In the genomic region with DNA sequence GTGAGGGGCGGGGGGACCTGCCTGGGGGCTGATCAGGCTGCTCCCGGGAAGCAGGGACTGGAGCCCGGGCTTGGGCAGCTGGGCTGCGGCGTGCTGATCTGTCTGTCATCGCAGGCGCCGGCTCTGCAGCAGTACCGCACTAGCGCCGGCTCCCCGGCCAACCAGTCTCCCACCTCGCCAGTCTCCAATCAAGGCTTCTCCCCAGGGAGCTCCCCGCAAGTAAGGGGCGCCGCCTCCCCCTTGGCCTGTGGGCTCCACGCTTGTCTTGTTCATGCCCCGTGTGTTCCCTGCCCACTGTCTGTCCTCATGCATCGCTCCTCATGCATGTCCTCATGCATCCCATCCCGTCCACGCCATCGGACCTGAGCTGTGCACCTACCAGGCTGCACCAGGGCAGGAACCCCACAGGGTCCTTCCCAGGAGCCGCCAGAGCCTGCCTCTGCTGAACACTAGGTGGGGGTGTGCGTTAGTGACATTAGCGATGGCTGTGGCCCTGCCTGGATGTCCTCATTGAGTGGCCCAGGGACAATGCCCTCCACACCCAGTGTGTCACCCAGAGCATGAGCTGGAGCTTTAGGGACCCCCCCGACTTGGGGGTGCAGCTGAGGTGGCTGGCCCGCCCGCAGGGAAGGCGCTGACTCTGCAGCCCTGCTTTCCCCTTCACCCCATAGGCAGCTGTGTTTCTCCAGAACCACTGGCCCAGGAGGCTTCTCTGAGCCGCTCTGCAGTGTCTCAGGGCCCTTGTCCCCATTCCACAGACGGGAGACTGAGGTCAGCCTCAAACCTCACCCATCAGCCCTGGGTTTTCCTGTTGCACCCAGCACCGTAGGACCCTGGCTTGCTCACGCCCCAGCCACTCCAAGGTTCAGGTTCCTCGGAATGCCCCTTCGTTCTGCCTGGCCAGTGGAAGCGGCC, we compare ENCODE assay signal across 2 cellular contexts.
TF ChIP-seq lines count a peak whose summit lies in the region.

No MANE protein-coding gene starts in this region.

TF ChIP-seq in HCT116, 20 proteins besides CTCF, POLR2A, EP300 and RAD21:
- TF ChIP-seq SIN3A (IDR thresholded peaks at IDR 0.05; ENCODE audit: low read depth) (no peak), JUND (IDR thresholded peaks at IDR 0.05) (no peak), CEBPB (IDR thresholded peaks at IDR 0.05; ENCODE audit: low read depth) (no peak), SP1 (IDR thresholded peaks at IDR 0.05; ENCODE audit: low read depth) (no peak), POLR2AphosphoS5 (IDR thresholded peaks at IDR 0.05; ENCODE audit: low read depth, low read length) (no peak)

TF ChIP-seq in HepG2, 621 proteins besides CTCF, POLR2A, EP300 and RAD21 (continues in another document):
- no peak for TF ChIP-seq EED (CRISPR knock-in tag; IDR thresholded peaks at IDR 0.05)
- TF ChIP-seq PCBP2 (optimal IDR thresholded peaks at IDR 0.05; ENCODE audit: low read depth, low read length, poor library complexity, severe bottlenecking), result no peak
- TF ChIP-seq HNF4G (IDR thresholded peaks at IDR 0.05; ENCODE audit: borderline replicate concordance, low read depth, low read length), result no peak
- TF ChIP-seq HNF4G (CRISPR knock-in tag; IDR thresholded peaks at IDR 0.05; ENCODE audit: borderline replicate concordance, low read depth), result no peak
- TF ChIP-seq GTF2F1 (IDR thresholded peaks at IDR 0.05; ENCODE audit: low read length), result no peak
- TF ChIP-seq, protein P1, sequence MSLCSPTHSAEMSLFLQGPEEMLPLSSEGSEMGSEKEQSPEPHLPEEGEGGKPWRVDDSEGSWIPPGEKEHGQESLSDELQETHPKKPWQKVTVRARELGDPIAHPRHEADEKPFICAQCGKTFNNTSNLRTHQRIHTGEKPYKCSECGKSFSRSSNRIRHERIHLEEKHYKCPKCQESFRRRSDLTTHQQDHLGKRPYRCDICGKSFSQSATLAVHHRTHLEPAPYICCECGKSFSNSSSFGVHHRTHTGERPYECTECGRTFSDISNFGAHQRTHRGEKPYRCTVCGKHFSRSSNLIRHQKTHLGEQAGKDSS (CRISPR knock-in tag; IDR thresholded peaks at IDR 0.05; ENCODE audit: borderline replicate concordance, low read depth), result no peak
- TF ChIP-seq CCDC6 (CRISPR knock-in tag; IDR thresholded peaks at IDR 0.05), result no peak
- TF ChIP-seq STAG1 (CRISPR knock-in tag; IDR thresholded peaks at IDR 0.05), result peak; percentile 83
- TF ChIP-seq, protein P2, sequence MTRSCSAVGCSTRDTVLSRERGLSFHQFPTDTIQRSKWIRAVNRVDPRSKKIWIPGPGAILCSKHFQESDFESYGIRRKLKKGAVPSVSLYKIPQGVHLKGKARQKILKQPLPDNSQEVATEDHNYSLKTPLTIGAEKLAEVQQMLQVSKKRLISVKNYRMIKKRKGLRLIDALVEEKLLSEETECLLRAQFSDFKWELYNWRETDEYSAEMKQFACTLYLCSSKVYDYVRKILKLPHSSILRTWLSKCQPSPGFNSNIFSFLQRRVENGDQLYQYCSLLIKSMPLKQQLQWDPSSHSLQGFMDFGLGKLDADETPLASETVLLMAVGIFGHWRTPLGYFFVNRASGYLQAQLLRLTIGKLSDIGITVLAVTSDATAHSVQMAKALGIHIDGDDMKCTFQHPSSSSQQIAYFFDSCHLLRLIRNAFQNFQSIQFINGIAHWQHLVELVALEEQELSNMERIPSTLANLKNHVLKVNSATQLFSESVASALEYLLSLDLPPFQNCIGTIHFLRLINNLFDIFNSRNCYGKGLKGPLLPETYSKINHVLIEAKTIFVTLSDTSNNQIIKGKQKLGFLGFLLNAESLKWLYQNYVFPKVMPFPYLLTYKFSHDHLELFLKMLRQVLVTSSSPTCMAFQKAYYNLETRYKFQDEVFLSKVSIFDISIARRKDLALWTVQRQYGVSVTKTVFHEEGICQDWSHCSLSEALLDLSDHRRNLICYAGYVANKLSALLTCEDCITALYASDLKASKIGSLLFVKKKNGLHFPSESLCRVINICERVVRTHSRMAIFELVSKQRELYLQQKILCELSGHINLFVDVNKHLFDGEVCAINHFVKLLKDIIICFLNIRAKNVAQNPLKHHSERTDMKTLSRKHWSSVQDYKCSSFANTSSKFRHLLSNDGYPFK (CRISPR knock-in tag; IDR thresholded peaks at IDR 0.05; ENCODE audit: borderline replicate concordance), result no peak
- TF ChIP-seq NFIC (IDR thresholded peaks at IDR 0.05; ENCODE audit: low read length), result no peak
- TF ChIP-seq, protein P3, sequence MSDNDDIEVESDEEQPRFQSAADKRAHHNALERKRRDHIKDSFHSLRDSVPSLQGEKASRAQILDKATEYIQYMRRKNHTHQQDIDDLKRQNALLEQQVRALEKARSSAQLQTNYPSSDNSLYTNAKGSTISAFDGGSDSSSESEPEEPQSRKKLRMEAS (IDR thresholded peaks at IDR 0.05), result peak; percentile 13; the same call in 1 of the 2 replicates
- TF ChIP-seq, protein P4, sequence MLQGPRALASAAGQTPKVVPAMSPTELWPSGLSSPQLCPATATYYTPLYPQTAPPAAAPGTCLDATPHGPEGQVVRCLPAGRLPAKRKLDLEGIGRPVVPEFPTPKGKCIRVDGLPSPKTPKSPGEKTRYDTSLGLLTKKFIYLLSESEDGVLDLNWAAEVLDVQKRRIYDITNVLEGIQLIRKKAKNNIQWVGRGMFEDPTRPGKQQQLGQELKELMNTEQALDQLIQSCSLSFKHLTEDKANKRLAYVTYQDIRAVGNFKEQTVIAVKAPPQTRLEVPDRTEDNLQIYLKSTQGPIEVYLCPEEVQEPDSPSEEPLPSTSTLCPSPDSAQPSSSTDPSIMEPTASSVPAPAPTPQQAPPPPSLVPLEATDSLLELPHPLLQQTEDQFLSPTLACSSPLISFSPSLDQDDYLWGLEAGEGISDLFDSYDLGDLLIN (CRISPR knock-in tag; IDR thresholded peaks at IDR 0.05; ENCODE audit: borderline replicate concordance), result no peak
- peak; percentile 59 for TF ChIP-seq ZNF629 (CRISPR knock-in tag; conservative IDR thresholded peaks at IDR 0.05)
- TF ChIP-seq, protein P5, sequence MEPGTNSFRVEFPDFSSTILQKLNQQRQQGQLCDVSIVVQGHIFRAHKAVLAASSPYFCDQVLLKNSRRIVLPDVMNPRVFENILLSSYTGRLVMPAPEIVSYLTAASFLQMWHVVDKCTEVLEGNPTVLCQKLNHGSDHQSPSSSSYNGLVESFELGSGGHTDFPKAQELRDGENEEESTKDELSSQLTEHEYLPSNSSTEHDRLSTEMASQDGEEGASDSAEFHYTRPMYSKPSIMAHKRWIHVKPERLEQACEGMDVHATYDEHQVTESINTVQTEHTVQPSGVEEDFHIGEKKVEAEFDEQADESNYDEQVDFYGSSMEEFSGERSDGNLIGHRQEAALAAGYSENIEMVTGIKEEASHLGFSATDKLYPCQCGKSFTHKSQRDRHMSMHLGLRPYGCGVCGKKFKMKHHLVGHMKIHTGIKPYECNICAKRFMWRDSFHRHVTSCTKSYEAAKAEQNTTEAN (CRISPR knock-in tag; conservative IDR thresholded peaks at IDR 0.05), result no peak
- TF ChIP-seq ZBTB42 (CRISPR knock-in tag; IDR thresholded peaks at IDR 0.05), result no peak
- no peak for TF ChIP-seq MAFF (IDR thresholded peaks at IDR 0.05; ENCODE audit: low read depth, low read length)
- TF ChIP-seq AGO2 (optimal IDR thresholded peaks at IDR 0.05; ENCODE audit: low read depth, low read length), result peak; percentile 69
- TF ChIP-seq SATB2 (CRISPR knock-in tag; IDR thresholded peaks at IDR 0.05), result no peak
- no peak for TF ChIP-seq ZSCAN21 (CRISPR knock-in tag; IDR thresholded peaks at IDR 0.05; ENCODE audit: borderline replicate concordance)
- TF ChIP-seq RBM39 (IDR thresholded peaks at IDR 0.05; ENCODE audit: low read depth, low read length, poor library complexity, severe bottlenecking), result no peak
- TF ChIP-seq FOSL2 (CRISPR knock-in tag; IDR thresholded peaks at IDR 0.05), result 0 out of 2 replicates have a peak, but pooled peaks have one; percentile 2
- TF ChIP-seq RNF2 (conservative IDR thresholded peaks at IDR 0.05; ENCODE audit: low read depth), result no peak
- TF ChIP-seq FIP1L1 (IDR thresholded peaks at IDR 0.05; ENCODE audit: borderline replicate concordance, insufficient read depth, low read depth, low read length), result no peak
- TF ChIP-seq NAIF1 (CRISPR knock-in tag; IDR thresholded peaks at IDR 0.05; ENCODE audit: borderline replicate concordance), result no peak
- no peak for TF ChIP-seq PTBP1 (IDR thresholded peaks at IDR 0.05; ENCODE audit: low read depth, low read length, poor library complexity, severe bottlenecking)
- no peak for TF ChIP-seq ZC3H4 (CRISPR knock-in tag; IDR thresholded peaks at IDR 0.05; ENCODE audit: borderline replicate concordance)
- TF ChIP-seq, protein P6, sequence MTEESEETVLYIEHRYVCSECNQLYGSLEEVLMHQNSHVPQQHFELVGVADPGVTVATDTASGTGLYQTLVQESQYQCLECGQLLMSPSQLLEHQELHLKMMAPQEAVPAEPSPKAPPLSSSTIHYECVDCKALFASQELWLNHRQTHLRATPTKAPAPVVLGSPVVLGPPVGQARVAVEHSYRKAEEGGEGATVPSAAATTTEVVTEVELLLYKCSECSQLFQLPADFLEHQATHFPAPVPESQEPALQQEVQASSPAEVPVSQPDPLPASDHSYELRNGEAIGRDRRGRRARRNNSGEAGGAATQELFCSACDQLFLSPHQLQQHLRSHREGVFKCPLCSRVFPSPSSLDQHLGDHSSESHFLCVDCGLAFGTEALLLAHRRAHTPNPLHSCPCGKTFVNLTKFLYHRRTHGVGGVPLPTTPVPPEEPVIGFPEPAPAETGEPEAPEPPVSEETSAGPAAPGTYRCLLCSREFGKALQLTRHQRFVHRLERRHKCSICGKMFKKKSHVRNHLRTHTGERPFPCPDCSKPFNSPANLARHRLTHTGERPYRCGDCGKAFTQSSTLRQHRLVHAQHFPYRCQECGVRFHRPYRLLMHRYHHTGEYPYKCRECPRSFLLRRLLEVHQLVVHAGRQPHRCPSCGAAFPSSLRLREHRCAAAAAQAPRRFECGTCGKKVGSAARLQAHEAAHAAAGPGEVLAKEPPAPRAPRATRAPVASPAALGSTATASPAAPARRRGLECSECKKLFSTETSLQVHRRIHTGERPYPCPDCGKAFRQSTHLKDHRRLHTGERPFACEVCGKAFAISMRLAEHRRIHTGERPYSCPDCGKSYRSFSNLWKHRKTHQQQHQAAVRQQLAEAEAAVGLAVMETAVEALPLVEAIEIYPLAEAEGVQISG (CRISPR knock-in tag; IDR thresholded peaks at IDR 0.05), result no peak
- TF ChIP-seq, protein P7, sequence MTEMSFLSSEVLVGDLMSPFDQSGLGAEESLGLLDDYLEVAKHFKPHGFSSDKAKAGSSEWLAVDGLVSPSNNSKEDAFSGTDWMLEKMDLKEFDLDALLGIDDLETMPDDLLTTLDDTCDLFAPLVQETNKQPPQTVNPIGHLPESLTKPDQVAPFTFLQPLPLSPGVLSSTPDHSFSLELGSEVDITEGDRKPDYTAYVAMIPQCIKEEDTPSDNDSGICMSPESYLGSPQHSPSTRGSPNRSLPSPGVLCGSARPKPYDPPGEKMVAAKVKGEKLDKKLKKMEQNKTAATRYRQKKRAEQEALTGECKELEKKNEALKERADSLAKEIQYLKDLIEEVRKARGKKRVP (CRISPR knock-in tag; IDR thresholded peaks at IDR 0.05), result no peak; a peak in 1 of 4 replicates
- no peak for TF ChIP-seq MTF1 (CRISPR knock-in tag; IDR thresholded peaks at IDR 0.05)
- TF ChIP-seq ZNF670 (CRISPR knock-in tag; IDR thresholded peaks at IDR 0.05; ENCODE audit: borderline replicate concordance), result no peak
- no peak for TF ChIP-seq ZNF138 (CRISPR knock-in tag; IDR thresholded peaks at IDR 0.05; ENCODE audit: low read depth)
- TF ChIP-seq DMAP1 (CRISPR knock-in tag; IDR thresholded peaks at IDR 0.05), result no peak
- no peak for TF ChIP-seq MTA1 (CRISPR knock-in tag; IDR thresholded peaks at IDR 0.05; ENCODE audit: borderline replicate concordance)
- no peak for TF ChIP-seq ARHGAP35 (CRISPR knock-in tag; IDR thresholded peaks at IDR 0.05; ENCODE audit: borderline replicate concordance)
- TF ChIP-seq MTF2 (CRISPR knock-in tag; IDR thresholded peaks at IDR 0.05; ENCODE audit: borderline replicate concordance), result no peak
- TF ChIP-seq SALL2 (CRISPR knock-in tag; IDR thresholded peaks at IDR 0.05), result no peak
- TF ChIP-seq ZNF709 (CRISPR knock-in tag; IDR thresholded peaks at IDR 0.05), result no peak
- no peak for TF ChIP-seq GFI1 (CRISPR knock-in tag; IDR thresholded peaks at IDR 0.05; ENCODE audit: borderline replicate concordance)
- no peak for TF ChIP-seq KDM5B (CRISPR knock-in tag; IDR thresholded peaks at IDR 0.05; ENCODE audit: borderline replicate concordance)
- TF ChIP-seq ZNF484 (CRISPR knock-in tag; IDR thresholded peaks at IDR 0.05; ENCODE audit: borderline replicate concordance, low read depth), result no peak
- TF ChIP-seq, protein P8, sequence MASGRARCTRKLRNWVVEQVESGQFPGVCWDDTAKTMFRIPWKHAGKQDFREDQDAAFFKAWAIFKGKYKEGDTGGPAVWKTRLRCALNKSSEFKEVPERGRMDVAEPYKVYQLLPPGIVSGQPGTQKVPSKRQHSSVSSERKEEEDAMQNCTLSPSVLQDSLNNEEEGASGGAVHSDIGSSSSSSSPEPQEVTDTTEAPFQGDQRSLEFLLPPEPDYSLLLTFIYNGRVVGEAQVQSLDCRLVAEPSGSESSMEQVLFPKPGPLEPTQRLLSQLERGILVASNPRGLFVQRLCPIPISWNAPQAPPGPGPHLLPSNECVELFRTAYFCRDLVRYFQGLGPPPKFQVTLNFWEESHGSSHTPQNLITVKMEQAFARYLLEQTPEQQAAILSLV (CRISPR knock-in tag; IDR thresholded peaks at IDR 0.05; ENCODE audit: borderline replicate concordance), result no peak
- TF ChIP-seq, protein P9, sequence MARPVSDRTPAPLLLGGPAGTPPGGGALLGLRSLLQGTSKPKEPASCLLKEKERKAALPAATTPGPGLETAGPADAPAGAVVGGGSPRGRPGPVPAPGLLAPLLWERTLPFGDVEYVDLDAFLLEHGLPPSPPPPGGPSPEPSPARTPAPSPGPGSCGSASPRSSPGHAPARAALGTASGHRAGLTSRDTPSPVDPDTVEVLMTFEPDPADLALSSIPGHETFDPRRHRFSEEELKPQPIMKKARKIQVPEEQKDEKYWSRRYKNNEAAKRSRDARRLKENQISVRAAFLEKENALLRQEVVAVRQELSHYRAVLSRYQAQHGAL (CRISPR knock-in tag; IDR thresholded peaks at IDR 0.05; ENCODE audit: not compliant biosample characterization), result no peak
- TF ChIP-seq PAX8 (CRISPR knock-in tag; IDR thresholded peaks at IDR 0.05; ENCODE audit: borderline replicate concordance), result no peak
- TF ChIP-seq ZNF607 (CRISPR knock-in tag; IDR thresholded peaks at IDR 0.05; ENCODE audit: borderline replicate concordance), result no peak
- TF ChIP-seq, protein P10, sequence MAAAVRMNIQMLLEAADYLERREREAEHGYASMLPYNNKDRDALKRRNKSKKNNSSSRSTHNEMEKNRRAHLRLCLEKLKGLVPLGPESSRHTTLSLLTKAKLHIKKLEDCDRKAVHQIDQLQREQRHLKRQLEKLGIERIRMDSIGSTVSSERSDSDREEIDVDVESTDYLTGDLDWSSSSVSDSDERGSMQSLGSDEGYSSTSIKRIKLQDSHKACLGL (CRISPR knock-in tag; IDR thresholded peaks at IDR 0.05), result 0 out of 2 replicates have a peak, but pooled peaks have one; percentile 34
- TF ChIP-seq, protein P11, sequence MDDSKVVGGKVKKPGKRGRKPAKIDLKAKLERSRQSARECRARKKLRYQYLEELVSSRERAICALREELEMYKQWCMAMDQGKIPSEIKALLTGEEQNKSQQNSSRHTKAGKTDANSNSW (CRISPR knock-in tag; IDR thresholded peaks at IDR 0.05; ENCODE audit: borderline replicate concordance), result no peak
- TF ChIP-seq ZNF33B (CRISPR knock-in tag; IDR thresholded peaks at IDR 0.05), result no peak
- TF ChIP-seq ZNF737 (CRISPR knock-in tag; IDR thresholded peaks at IDR 0.05; ENCODE audit: borderline replicate concordance), result no peak
- TF ChIP-seq EHMT2 (IDR thresholded peaks at IDR 0.05; ENCODE audit: borderline replicate concordance, low read depth, low read length), result no peak
- TF ChIP-seq MTA3 (CRISPR knock-in tag; IDR thresholded peaks at IDR 0.05), result no peak
- TF ChIP-seq ZNF547 (CRISPR knock-in tag; IDR thresholded peaks at IDR 0.05), result no peak
- TF ChIP-seq ZNF75D (CRISPR knock-in tag; IDR thresholded peaks at IDR 0.05; ENCODE audit: borderline replicate concordance), result no peak
- TF ChIP-seq KDM2A (CRISPR knock-in tag; IDR thresholded peaks at IDR 0.05; ENCODE audit: borderline replicate concordance, low read depth), result peak; percentile 24; the same call in 1 of the 2 replicates
